In genomic region chr19:18346091-18346490, GRCh38 we compare ENCODE assay signal across 20 cellular contexts. TPM values are rescaled to one million over a fixed set of nuclear protein-coding genes. Genes with fewer than 3 reads are reported as not detected.
DNase-seq lines count a peak whose midpoint lies in the region; ATAC-seq and TF ChIP-seq lines count a peak whose summit lies in the region.
"Had no signal": no experiment of that assay in that cellular context is flagged by ENCODE, and none has a peak within 500 bp of the region (broad histone marks: within the 10 kb centered on the region; RNA-seq: fewer than 3 reads in every experiment).

No MANE protein-coding gene starts in this region.

- H4K5ac ChIP-seq in H9 (ENCODE audit: insufficient read length, low read depth, low read length), result no peak overlapping the region
- H4K5ac ChIP-seq in mesendoderm (ENCODE audit: low read length), result no peak overlapping the region

- H3K56ac ChIP-seq in H9 (ENCODE audit: insufficient read length, low read depth, low read length) (no peak overlapping the region), mesendoderm (ENCODE audit: low read length) (peak overlapping the region; percentile 22)

- peaks cover 1% of the 10 kb centered on the region for H3K23me2 ChIP-seq in H9 (ENCODE audit: insufficient read length, low read depth, low read length, poor library complexity, severe bottlenecking)

- TF ChIP-seq POLR2A in upper lobe of left lung (IDR thresholded peaks at IDR 0.05), result no peak

- H2BK15ac ChIP-seq in H9 (ENCODE audit: low read depth, low read length) (no peak overlapping the region), mesendoderm (replicated peaks; ENCODE audit: low read depth) (no peak overlapping the region)

- H3K14ac ChIP-seq in H9 (ENCODE audit: insufficient read depth, low read length), result no peak overlapping the region

- H3K9me3 Mint-ChIP-seq in H9, result no peaks in the 10 kb centered on the region; a peak in 2 of 5 replicates
- H3K9me3 Mint-ChIP-seq in brain, result no peaks in the 10 kb centered on the region
- H3K9me3 Mint-ChIP-seq: CD14-positive monocyte; central memory CD8-positive, alpha-beta T cell; memory B cell had no signal

- H3K23ac ChIP-seq in H9 (ENCODE audit: insufficient read length, low read depth, low read length), result no peak overlapping the region
- H3K23ac ChIP-seq in mesendoderm (ENCODE audit: low read length), result no peak overlapping the region

- H3K36me3 Mint-ChIP-seq in H9 (ENCODE audit: insufficient read depth in 1 of 3, low read depth in 3 of 3), result peaks cover 0 to 49% (median 8%) of the 10 kb centered on the region in 3 experiments; a peak in 5 of 7 replicates
- H3K36me3 Mint-ChIP-seq in brain, result peaks cover 48% of the 10 kb centered on the region

- H3K4ac ChIP-seq in H9 (ENCODE audit: low read depth, low read length) (no peak overlapping the region), mesendoderm (ENCODE audit: low read depth, low read length) (no peak overlapping the region)

- no peaks in the 10 kb centered on the region for H4K20me1 ChIP-seq in BLaER1
- H4K20me1 ChIP-seq in H9 (ENCODE audit: control insufficient read depth, insufficient read depth, insufficient read length), result no peaks in the 10 kb centered on the region

- no peak overlapping the region for H2BK120ac ChIP-seq in H9 (ENCODE audit: low read depth, low read length, poor library complexity, severe bottlenecking)
- no peak overlapping the region for H2BK120ac ChIP-seq in mesendoderm (ENCODE audit: low read depth, low read length)

- no peaks in the 10 kb centered on the region for H3K27me3 Mint-ChIP-seq in H9 (ENCODE audit: low read depth)
- peaks cover 12% of the 10 kb centered on the region for H3K27me3 Mint-ChIP-seq in brain
- H3K27me3 Mint-ChIP-seq: central memory CD8-positive, alpha-beta T cell; memory B cell had no signal

- no peak overlapping the region for H2BK20ac ChIP-seq in H9 (ENCODE audit: low read depth, low read length, poor library complexity, severe bottlenecking)

- TF ChIP-seq CTCF in H9 (conservative IDR thresholded peaks at IDR 0.05) (no peak; the same call in 2 of the 3 replicates), brain (conservative IDR thresholded peaks at IDR 0.05) (peak in 1 of 2 experiments; percentile 18), upper lobe of left lung (IDR thresholded peaks at IDR 0.05) (no peak)

- H2AFZ ChIP-seq in H9 (ENCODE audit: low read length), result no peak overlapping the region

- H3K9me3 ChIP-seq in BLaER1 (no peaks in the 10 kb centered on the region), H9 (ENCODE audit: control insufficient read depth, low read depth, low read length) (no peaks in the 10 kb centered on the region), upper lobe of left lung (no peaks in the 10 kb centered on the region)
- H3K9me3 ChIP-seq: neutrophil, sigmoid colon, testis had no signal

- H3K4me3 ChIP-seq in BLaER1 (no peak overlapping the region), mesendoderm (ENCODE audit: low read length) (no peak overlapping the region), upper lobe of left lung (no peak overlapping the region)
- H3K4me3 ChIP-seq: sigmoid colon, testis had no signal

- H3K4me3 Mint-ChIP-seq in H9, result peak overlapping the region; percentile 25 to 60
- H3K4me3 Mint-ChIP-seq in brain, result peak overlapping the region in 3 of 5 experiments; percentile 12 to 58 (median 21)
- H3K4me3 Mint-ChIP-seq: CD14-positive monocyte; central memory CD8-positive, alpha-beta T cell; memory B cell had no signal

- peaks cover 6% of the 10 kb centered on the region; the same call in 1 of the 2 replicates for H3K36me3 ChIP-seq in BLaER1
- H3K36me3 ChIP-seq in mesendoderm (ENCODE audit: control insufficient read depth, insufficient read depth, low read length), result peaks cover 1% of the 10 kb centered on the region
- H3K36me3 ChIP-seq in upper lobe of left lung, result peaks cover 0 to 14% (median 6%) of the 10 kb centered on the region in 4 donors

- no peak overlapping the region for H2BK12ac ChIP-seq in H9 (ENCODE audit: insufficient read length, low read depth, low read length)

- no peaks in the 10 kb centered on the region for H3K79me1 ChIP-seq in H9 (ENCODE audit: insufficient read depth, low read depth, low read length, poor library complexity, severe bottlenecking)
- H3K79me1 ChIP-seq in mesendoderm (ENCODE audit: low read length), result peaks cover 2% of the 10 kb centered on the region

- WGBS in H9 (ENCODE audit: extremely low coverage, insufficient read length, low lambda C conversion rate), result no CpG with 5 or more reads among the region's 8 CpGs
- WGBS in mesendoderm (ENCODE audit: extremely low coverage, insufficient coverage, low lambda C conversion rate), result no CpG with 5 or more reads among the region's 8 CpGs
- WGBS in upper lobe of left lung, 2 donors, result 80% methylated on average over 8 of the region's 8 CpGs

- H3K9ac ChIP-seq in BLaER1 (no peak overlapping the region), H9 (ENCODE audit: extremely low read depth, insufficient read length, low read length) (no peak overlapping the region), mesendoderm (ENCODE audit: low read length) (no peak overlapping the region)

- H3K4me2 ChIP-seq in BLaER1, result peak overlapping the region; percentile 44
- H3K4me2 ChIP-seq in H9 (ENCODE audit: insufficient read depth, insufficient read length, low read length), result no peak overlapping the region
- no peak overlapping the region for H3K4me2 ChIP-seq in mesendoderm (ENCODE audit: low read length)

- no peaks in the 10 kb centered on the region for H3K27me3 ChIP-seq in BLaER1
- H3K27me3 ChIP-seq in H9 (ENCODE audit: insufficient read depth, low read length), result no peaks in the 10 kb centered on the region
- no peaks in the 10 kb centered on the region for H3K27me3 ChIP-seq in mesendoderm (ENCODE audit: insufficient read depth, low read length, poor library complexity)
- H3K27me3 ChIP-seq in upper lobe of left lung, result no peaks in the 10 kb centered on the region
- H3K27me3 ChIP-seq: neutrophil, sigmoid colon, testis had no signal

- DNase-seq in H9 (peak; percentile 84), mesendoderm (peak; percentile 94), COLO668 (lab: John Stamatoyannopoulos, UW; ENCODE audit: unreplicated experiment) (no peak), posterior vena cava (ENCODE audit: low spot score) (no peak), T1000 (lab: John Stamatoyannopoulos, UW) (no peak), upper lobe of left lung (no peak)
- DNase-seq: activated CD4-positive, alpha-beta T cell treated with anti-CD3 and anti-CD28 coated beads for 48 hours; activated T-cell treated with anti-CD3 and anti-CD28 coated beads, Interleukin-2, amount 50 U/mL, for 1 hour; NCI-H2029; NCI-H82; SHP77; sigmoid colon; testis had no signal

- H3T11ph ChIP-seq in H9 (ENCODE audit: low read length), result no peak overlapping the region

- intact Hi-C loops in posterior vena cava (cut with DNase I), result loop anchor here in 1 of 2 donors (5.0 kb wide), 1 partner anchor 66 kb away; no protein-coding TSS in a partner anchor

- H3K27ac ChIP-seq in BLaER1, result no peak overlapping the region
- no peak overlapping the region for H3K27ac ChIP-seq in H9 (ENCODE audit: insufficient read length, low read depth, low read length)
- no peak overlapping the region for H3K27ac ChIP-seq in mesendoderm (ENCODE audit: low read depth, low read length)
- H3K27ac ChIP-seq in upper lobe of left lung, result no peak overlapping the region
- H3K27ac ChIP-seq: neutrophil, sigmoid colon, testis had no signal

- no peak for TF ChIP-seq EP300 in upper lobe of left lung (IDR thresholded peaks at IDR 0.05)

- H4K8ac ChIP-seq in H9 (replicated peaks; ENCODE audit: insufficient read length, low read depth, low read length) (no peak overlapping the region), mesendoderm (ENCODE audit: low read depth, low read length) (no peak overlapping the region)

- H2BK5ac ChIP-seq in H9 (ENCODE audit: insufficient read length, low read length) (no peak overlapping the region), mesendoderm (ENCODE audit: low read length) (no peak overlapping the region)

- H2AK5ac ChIP-seq in H9 (ENCODE audit: insufficient read length, low read length) (no peak overlapping the region), mesendoderm (ENCODE audit: low read length) (no peak overlapping the region)

- H3K4me1 Mint-ChIP-seq in H9 (peaks cover 41 to 43% of the 10 kb centered on the region in 2 experiments), brain (peaks cover 44% of the 10 kb centered on the region)

- H3K27ac Mint-ChIP-seq in H9 (peak overlapping the region; percentile 88 to 96 (median 95)), brain (peak overlapping the region in 4 of 5 experiments; percentile 21 to 77 (median 44))
- H3K27ac Mint-ChIP-seq: memory B cell had no signal

- H4K91ac ChIP-seq in H9 (ENCODE audit: insufficient read length, low read depth, low read length), result no peak overlapping the region

- no peaks in the 10 kb centered on the region for H3K79me2 ChIP-seq in H9 (ENCODE audit: insufficient read depth, low read length)
- H3K79me2 ChIP-seq in mesendoderm (ENCODE audit: control insufficient read depth, insufficient read depth, low read length), result no peaks in the 10 kb centered on the region

- H3K4me1 ChIP-seq in BLaER1, result peaks cover 21% of the 10 kb centered on the region
- peaks cover 2% of the 10 kb centered on the region for H3K4me1 ChIP-seq in H9 (ENCODE audit: insufficient read depth, low read length)
- peaks cover 6% of the 10 kb centered on the region for H3K4me1 ChIP-seq in mesendoderm (ENCODE audit: control insufficient read depth, low read depth, low read length)
- peaks cover 3 to 8% (median 7%) of the 10 kb centered on the region in 4 donors for H3K4me1 ChIP-seq in upper lobe of left lung

- H3K18ac ChIP-seq in H9 (ENCODE audit: insufficient read length, low read depth, low read length) (peak overlapping the region; percentile 44), mesendoderm (ENCODE audit: low read length) (no peak overlapping the region)

- ATAC-seq in upper lobe of left lung (ENCODE audit: low FRiP score in 2 of 2), result no peak

RNA-seq across cellular contexts. Expression of gene PGPEP1, which starts 5.7 kb away (rescaled TPM):
- total RNA-seq in H9 (2021) (61.4 and 64.8 TPM in 2 replicates), posterior vena cava (10 to 100 TPM; 42.8 to 48.6 TPM), upper lobe of left lung (10 to 100 TPM; 15.5 to 42.8 (median 28.1) TPM)
- polyA plus RNA-seq in brain (ENCODE audit: insufficient read depth, low read depth, low replicate concordance), result 30.4 TPM
- 20.5 TPM for polyA plus RNA-seq in mesendoderm (2013, experiment 1 of 2)
- polyA plus RNA-seq in mesendoderm (2013, experiment 2 of 2), result 23.0 TPM

RNA-seq across cellular contexts. Expression of gene LSM4, which starts 23.2 kb away (rescaled TPM):
- 342 and 344 TPM in 2 replicates for total RNA-seq in H9 (2021)
- 231 TPM for polyA plus RNA-seq in brain (ENCODE audit: insufficient read depth, low read depth, low replicate concordance)
- polyA plus RNA-seq in mesendoderm (2013, experiment 1 of 2), result 236 TPM
- polyA plus RNA-seq in mesendoderm (2013, experiment 2 of 2), result 226 TPM
- 10 to 100 TPM; 44.4 to 46.9 TPM for total RNA-seq in posterior vena cava
- total RNA-seq in upper lobe of left lung, result 100 to 1,000 TPM in 4 of 6 donors, 10 to 100 TPM in 2; 39.8 to 147 (median 107) TPM

RNA-seq across cellular contexts. Expression of gene GDF15, which starts 39.9 kb away (rescaled TPM):
- 5.7 and 7.0 TPM in 2 replicates for total RNA-seq in H9 (2021)
- 5.2 TPM for polyA plus RNA-seq in brain (ENCODE audit: insufficient read depth, low read depth, low replicate concordance)
- 2.1 TPM for polyA plus RNA-seq in mesendoderm (2013, experiment 1 of 2)
- 1.8 TPM for polyA plus RNA-seq in mesendoderm (2013, experiment 2 of 2)
- 1 to 10 TPM; 3.1 to 4.5 TPM for total RNA-seq in posterior vena cava
- 100 to 1,000 TPM in 2 of 6 donors, 10 to 100 TPM in 4; 42.5 to 126 (median 68.7) TPM for total RNA-seq in upper lobe of left lung
- polyA plus RNA-seq: CD14-positive monocyte had no signal

RNA-seq across cellular contexts. Expression of gene LRRC25, which starts 51.3 kb away (rescaled TPM):
- 0.18 TPM in 1 of 2 replicates, not detected in the other for total RNA-seq in H9 (2021)
- 0.83 TPM for polyA plus RNA-seq in brain (ENCODE audit: insufficient read depth, low read depth, low replicate concordance)
- polyA plus RNA-seq in mesendoderm (2013, experiment 1 of 2), result not detected
- polyA plus RNA-seq in mesendoderm (2013, experiment 2 of 2), result 0.03 TPM
- total RNA-seq in posterior vena cava, result 10 to 100 TPM in 1 of 2 donors, 1 to 10 TPM in 1; 6.8 to 16.8 TPM
- total RNA-seq in upper lobe of left lung, result 10 to 100 TPM in 4 of 6 donors, 1 to 10 TPM in 2; 4.0 to 49.4 (median 24.0) TPM
- total RNA-seq: HT1080 had no signal

Comparison
In these comparisons a context has a peak if more than half of its experiments do, and no peak if none do; other contexts are left out.
1. DNase-seq: peak in H9 (single experiment) and mesendoderm (single experiment); none in COLO668 (single experiment), posterior vena cava (single experiment), T1000 (single experiment) and upper lobe of left lung (0 of 2).